In genomic region chr3:181955566-181955965, GRCh38 we compare ENCODE assay signal across 19 cellular contexts.
A peak's percentile ranks its signal among the peaks of the same experiment; 100 is the strongest.
DNase-seq lines count a peak whose midpoint lies in the region; ATAC-seq and TF ChIP-seq lines count a peak whose summit lies in the region.
"Had no signal": no experiment of that assay in that cellular context is flagged by ENCODE, and none has a peak within 500 bp of the region (broad histone marks: within the 10 kb centered on the region; RNA-seq: fewer than 3 reads in every experiment).

No MANE protein-coding gene starts in this region.

- no peak overlapping the region for H3K4me2 ChIP-seq in H9 (ENCODE audit: insufficient read depth, insufficient read length, low read length)

- DNase-seq in mucosa of descending colon (no peak), H9 (no peak), GOT3 (lab: John Stamatoyannopoulos, UW) (no peak), MG63 (no peak)
- no peak for DNase-seq in activated CD8-positive, alpha-beta T cell treated with anti-CD3 and anti-CD28 coated beads for 36 hours
- DNase-seq: activated CD4-positive, alpha-beta T cell treated with anti-CD3 and anti-CD28 coated beads for 48 hours; activated naive CD4-positive, alpha-beta T cell treated with anti-CD3 and anti-CD28 coated beads, Interleukin-2, amount 50 U/mL, for 16 hours; Kasumi-1; NCI-H446 treated with DMSO at 0.1 percent for 48 hours; uterus had no signal

- CTCF ChIA-PET in activated CD8-positive, alpha-beta T cell treated with anti-CD3 and anti-CD28 coated beads for 36 hours (lab: Charles Lee): no interaction called here

- no peak overlapping the region for H2BK5ac ChIP-seq in H9 (ENCODE audit: insufficient read length, low read length)

- H4K8ac ChIP-seq in H9 (replicated peaks; ENCODE audit: insufficient read length, low read depth, low read length): no peak overlapping the region

- no peak overlapping the region for H2BK12ac ChIP-seq in H9 (ENCODE audit: insufficient read length, low read depth, low read length)

- H3K4me1 ChIP-seq in mucosa of descending colon (ENCODE audit: low read depth): no peaks in the 10 kb centered on the region
- H3K4me1 ChIP-seq in H9 (ENCODE audit: insufficient read depth, low read length): no peaks in the 10 kb centered on the region
- H3K4me1 ChIP-seq: uterus had no signal

- H3K4me3 ChIP-seq in mucosa of descending colon: no peak overlapping the region
- H3K4me3 ChIP-seq in MG63: no peak overlapping the region
- H3K4me3 ChIP-seq: coronary artery, SJSA1, uterus had no signal

- no peaks in the 10 kb centered on the region for H3K36me3 Mint-ChIP-seq in activated CD8-positive, alpha-beta T cell treated with anti-CD3 and anti-CD28 coated beads for 36 hours (ENCODE audit: low read depth)
- H3K36me3 Mint-ChIP-seq in H9 (ENCODE audit: insufficient read depth in 1 of 3, low read depth in 3 of 3): peaks cover 0 to 2% (median 0%) of the 10 kb centered on the region in 3 experiments; a peak in 2 of 7 replicates

- intact Hi-C loops in mucosa of descending colon (cut with DNase I, micrococcal nuclease): no loop called here
- intact Hi-C loops in activated CD8-positive, alpha-beta T cell treated with anti-CD3 and anti-CD28 coated beads for 36 hours (cut with micrococcal nuclease): no loop called here

- no peak overlapping the region for H4K91ac ChIP-seq in H9 (ENCODE audit: insufficient read length, low read depth, low read length)

- no peak overlapping the region for H3K4ac ChIP-seq in H9 (ENCODE audit: low read depth, low read length)

- peak; percentile 57 for ATAC-seq in GM19395 (IDR thresholded peaks at IDR 0.05; ENCODE audit: unreplicated experiment)
- ATAC-seq in HG02642 (IDR thresholded peaks at IDR 0.05; ENCODE audit: poor library complexity, unreplicated experiment): peak; percentile 67
- ATAC-seq in HG03442 (IDR thresholded peaks at IDR 0.05; ENCODE audit: unreplicated experiment): peak; percentile 62
- ATAC-seq in mucosa of descending colon: peak; percentile 27
- ATAC-seq in activated CD8-positive, alpha-beta T cell treated with anti-CD3 and anti-CD28 coated beads for 36 hours: no peak
- ATAC-seq: Panc1 had no signal

- H4K5ac ChIP-seq in H9 (ENCODE audit: insufficient read length, low read depth, low read length): no peak overlapping the region

- no peaks in the 10 kb centered on the region for H4K20me1 ChIP-seq in H9 (ENCODE audit: control insufficient read depth, insufficient read depth, insufficient read length)

- no peaks in the 10 kb centered on the region for H3K23me2 ChIP-seq in H9 (ENCODE audit: insufficient read length, low read depth, low read length, poor library complexity, severe bottlenecking)

- no peak overlapping the region for H3K9ac ChIP-seq in H9 (ENCODE audit: extremely low read depth, insufficient read length, low read length)

- no peak overlapping the region for H2BK20ac ChIP-seq in H9 (ENCODE audit: low read depth, low read length, poor library complexity, severe bottlenecking)

- no peaks in the 10 kb centered on the region for H3K79me2 ChIP-seq in H9 (ENCODE audit: insufficient read depth, low read length)

- TF ChIP-seq CTCF in mucosa of descending colon (IDR thresholded peaks at IDR 0.05) (no peak), H9 (conservative IDR thresholded peaks at IDR 0.05) (no peak)
- no peak for TF ChIP-seq CTCF in activated CD8-positive, alpha-beta T cell treated with anti-CD3 and anti-CD28 coated beads for 36 hours (IDR thresholded peaks at IDR 0.05)

- no peaks in the 10 kb centered on the region for H3K27me3 Mint-ChIP-seq in activated CD8-positive, alpha-beta T cell treated with anti-CD3 and anti-CD28 coated beads for 36 hours
- no peaks in the 10 kb centered on the region for H3K27me3 Mint-ChIP-seq in H9 (ENCODE audit: low read depth)

- H2BK15ac ChIP-seq in H9 (ENCODE audit: low read depth, low read length): no peak overlapping the region

- no peaks in the 10 kb centered on the region for H3K79me1 ChIP-seq in H9 (ENCODE audit: insufficient read depth, low read depth, low read length, poor library complexity, severe bottlenecking)

- H3K9me3 Mint-ChIP-seq in activated CD8-positive, alpha-beta T cell treated with anti-CD3 and anti-CD28 coated beads for 36 hours: no peaks in the 10 kb centered on the region
- H3K9me3 Mint-ChIP-seq in H9: no peaks in the 10 kb centered on the region
- H3K9me3 Mint-ChIP-seq: activated T-helper 1 cell treated with anti-CD3 and anti-CD28 coated beads, Interleukin-12 subunit alpha, Interleukin-12 subunit beta, Interleukin-2, Interleukin-4 antibody, amounts not matched to agents 30 ng/mL and 10 ng/mL and 1 ng/mL, durations not matched to agents 14 hours and 24 hours and 36 hours had no signal

- no peak overlapping the region for H3T11ph ChIP-seq in H9 (ENCODE audit: low read length)

- no peak overlapping the region for H3K27ac Mint-ChIP-seq in activated CD8-positive, alpha-beta T cell treated with anti-CD3 and anti-CD28 coated beads for 36 hours
- H3K27ac Mint-ChIP-seq in H9: no peak overlapping the region
- H3K27ac Mint-ChIP-seq: activated T-helper 1 cell treated with anti-CD3 and anti-CD28 coated beads, Interleukin-12 subunit alpha, Interleukin-12 subunit beta, Interleukin-2, Interleukin-4 antibody, amounts not matched to agents 30 ng/mL and 10 ng/mL and 1 ng/mL, durations not matched to agents 14 hours and 24 hours and 36 hours; progenitor cell of endocrine pancreas had no signal

- H3K9me3 ChIP-seq in mucosa of descending colon (no peaks in the 10 kb centered on the region), H9 (ENCODE audit: control insufficient read depth, low read depth, low read length) (no peaks in the 10 kb centered on the region), MG63 (no peaks in the 10 kb centered on the region; the same call in 1 of the 2 replicates)
- H3K9me3 ChIP-seq: SJSA1, uterus had no signal

- POLR2A ChIA-PET in activated CD8-positive, alpha-beta T cell treated with anti-CD3 and anti-CD28 coated beads for 36 hours (lab: Charles Lee): interaction anchor here (0.6 kb wide), 1 partner anchor 63 kb away, joined by 3 read pairs; no protein-coding TSS in a partner anchor

- no peak overlapping the region for H2BK120ac ChIP-seq in H9 (ENCODE audit: low read depth, low read length, poor library complexity, severe bottlenecking)

- no CpG with 5 or more reads among the region's 2 CpGs for WGBS in H9 (ENCODE audit: extremely low coverage, insufficient read length, low lambda C conversion rate)

- no peak overlapping the region for H3K23ac ChIP-seq in H9 (ENCODE audit: insufficient read length, low read depth, low read length)

- no peak overlapping the region for H2AK5ac ChIP-seq in H9 (ENCODE audit: insufficient read length, low read length)

- no peaks in the 10 kb centered on the region for H3K36me3 ChIP-seq in mucosa of descending colon (ENCODE audit: low read depth)
- H3K36me3 ChIP-seq in MG63: no peaks in the 10 kb centered on the region
- H3K36me3 ChIP-seq: SJSA1, uterus had no signal

- no peak overlapping the region for H3K27ac ChIP-seq in H9 (ENCODE audit: insufficient read length, low read depth, low read length)
- H3K27ac ChIP-seq: C4-2B, coronary artery, SJSA1, uterus had no signal

- no peak overlapping the region for H3K14ac ChIP-seq in H9 (ENCODE audit: insufficient read depth, low read length)

- no peak overlapping the region for H3K56ac ChIP-seq in H9 (ENCODE audit: insufficient read length, low read depth, low read length)

- H3K4me3 Mint-ChIP-seq in activated CD8-positive, alpha-beta T cell treated with anti-CD3 and anti-CD28 coated beads for 36 hours: no peak overlapping the region
- no peak overlapping the region for H3K4me3 Mint-ChIP-seq in H9
- H3K4me3 Mint-ChIP-seq: activated T-helper 1 cell treated with anti-CD3 and anti-CD28 coated beads, Interleukin-12 subunit alpha, Interleukin-12 subunit beta, Interleukin-2, Interleukin-4 antibody, amounts not matched to agents 30 ng/mL and 10 ng/mL and 1 ng/mL, durations not matched to agents 14 hours and 24 hours and 36 hours had no signal

- H2AFZ ChIP-seq in H9 (ENCODE audit: low read length): no peak overlapping the region

- no peaks in the 10 kb centered on the region for H3K4me1 Mint-ChIP-seq in activated CD8-positive, alpha-beta T cell treated with anti-CD3 and anti-CD28 coated beads for 36 hours (ENCODE audit: low read depth)
- peaks cover 20 to 22% of the 10 kb centered on the region in 2 experiments for H3K4me1 Mint-ChIP-seq in H9

- H3K18ac ChIP-seq in H9 (ENCODE audit: insufficient read length, low read depth, low read length): no peak overlapping the region

- H3K27me3 ChIP-seq in H9 (ENCODE audit: insufficient read depth, low read length): 0 out of 2 replicates have a peak, but pooled peaks cover 2% of the 10 kb centered on the region
- no peaks in the 10 kb centered on the region for H3K27me3 ChIP-seq in MG63
- H3K27me3 ChIP-seq: SJSA1, uterus had no signal
